8 cellular contexts compared by ENCODE assay signal in genomic region chr20:31738729-31739549, GRCh38.
A peak's percentile ranks its signal among the peaks of the same experiment; 100 is the strongest.
DNase-seq lines count a peak whose midpoint lies in the region; ATAC-seq, FAIRE-seq and TF ChIP-seq lines count a peak whose summit lies in the region.

Gene TPX2, plus strand, starts transcription at chr20:31739290. Its CDS starts 18,187 bp downstream, at chr20:31757477.

- peak within 1 kb of the TSS; percentile 94 for H3K4me3 ChIP-seq in ACC112 (ENCODE audit: low read depth, low read length)
- H3K4me3 ChIP-seq in brain microvascular endothelial cell (ENCODE audit: low read depth, low read length), result peak within 1 kb of the TSS; percentile 99
- peak within 1 kb of the TSS; percentile 71 for H3K4me3 ChIP-seq in iPS DF 6.9 (ENCODE audit: low read length)
- H3K4me3 ChIP-seq in skeletal muscle cell (ENCODE audit: low read depth, low read length), result peak within 1 kb of the TSS; percentile 88

- peak; percentile 39 for TF ChIP-seq CTCF in brain microvascular endothelial cell (IDR thresholded peaks at IDR 0.05; ENCODE audit: low read depth, low read length, missing control alignments)

- in situ Hi-C loops in brain microvascular endothelial cell (cut with HindIII; ENCODE audit: low pct_ligation_motif_present, low sequenced_read_pairs), result no loop called here

- H2AFZ ChIP-seq in ACC112 (ENCODE audit: low read length, unreplicated experiment), result peak within 1 kb of the TSS; percentile 84

- ATAC-seq in GM18858 (IDR thresholded peaks at IDR 0.05; ENCODE audit: unreplicated experiment) (peak; percentile 90), HG03066 (IDR thresholded peaks at IDR 0.05; ENCODE audit: low read depth, unreplicated experiment) (peak; percentile 96)

- no peaks in the 10 kb centered on the region for H3K36me3 ChIP-seq in ACC112 (ENCODE audit: insufficient read depth, low read length)
- H3K36me3 ChIP-seq in brain microvascular endothelial cell (replicated peaks), result no peaks in the 10 kb centered on the region
- H3K36me3 ChIP-seq in iPS DF 6.9 (ENCODE audit: control insufficient read depth, insufficient read depth, low read length), result no peaks in the 10 kb centered on the region

- H3K27ac ChIP-seq in ACC112 (ENCODE audit: low read depth, low read length), result peak within 1 kb of the TSS; percentile 74
- peak within 1 kb of the TSS; percentile 86 for H3K27ac ChIP-seq in brain microvascular endothelial cell
- no peak within 1 kb of the TSS for H3K27ac ChIP-seq in iPS DF 6.9 (ENCODE audit: low read length)

- peaks cover 45% of the 10 kb centered on the region for H3K79me2 ChIP-seq in ACC112 (ENCODE audit: control insufficient read depth, insufficient read depth, low read length, unreplicated experiment)

- no peaks in the 10 kb centered on the region for H3K27me3 ChIP-seq in ACC112 (ENCODE audit: insufficient read depth, low read length)
- no peaks in the 10 kb centered on the region for H3K27me3 ChIP-seq in brain microvascular endothelial cell (replicated peaks)
- no peaks in the 10 kb centered on the region for H3K27me3 ChIP-seq in iPS DF 6.9 (ENCODE audit: control insufficient read depth, insufficient read depth, low read length)

- WGBS in iPS DF 6.9 (ENCODE audit: insufficient coverage, insufficient read length), result no CpG with 5 or more reads among the region's 54 CpGs

- DNase-seq in NCI-H2107 treated with DMSO at 0.1 percent for 48 hours (lab: John Stamatoyannopoulos, UW; ENCODE audit: unreplicated experiment) (peak; percentile 93), brain microvascular endothelial cell (peak; percentile 97), iPS DF 6.9 (ENCODE audit: low read depth, low spot score) (peak; percentile 95), skeletal muscle cell (ENCODE audit: low read depth) (peak; percentile 85)

- no peaks in the 10 kb centered on the region for H3K9me3 ChIP-seq in iPS DF 6.9 (ENCODE audit: control insufficient read depth, insufficient read depth, low read length)

- H3K4me1 ChIP-seq in ACC112 (ENCODE audit: control insufficient read depth, insufficient read depth, low read length, unreplicated experiment), result peaks cover 10% of the 10 kb centered on the region
- no peaks in the 10 kb centered on the region for H3K4me1 ChIP-seq in iPS DF 6.9 (ENCODE audit: control insufficient read depth, insufficient read depth, low read length)

- peak; percentile 83 for FAIRE-seq in TTC549 (lab: Jason Lieb, UNC)
